ENCODE assay signal across 1 cellular context in genomic region chr16:30355954-30356308, GRCh38.
TF ChIP-seq lines count a peak whose summit lies in the region.

No MANE protein-coding gene starts in this region.

TF ChIP-seq in HEK293, 187 proteins besides CTCF, POLR2A, EP300 and RAD21 (continued from another document):
- TF ChIP-seq, protein P1, sequence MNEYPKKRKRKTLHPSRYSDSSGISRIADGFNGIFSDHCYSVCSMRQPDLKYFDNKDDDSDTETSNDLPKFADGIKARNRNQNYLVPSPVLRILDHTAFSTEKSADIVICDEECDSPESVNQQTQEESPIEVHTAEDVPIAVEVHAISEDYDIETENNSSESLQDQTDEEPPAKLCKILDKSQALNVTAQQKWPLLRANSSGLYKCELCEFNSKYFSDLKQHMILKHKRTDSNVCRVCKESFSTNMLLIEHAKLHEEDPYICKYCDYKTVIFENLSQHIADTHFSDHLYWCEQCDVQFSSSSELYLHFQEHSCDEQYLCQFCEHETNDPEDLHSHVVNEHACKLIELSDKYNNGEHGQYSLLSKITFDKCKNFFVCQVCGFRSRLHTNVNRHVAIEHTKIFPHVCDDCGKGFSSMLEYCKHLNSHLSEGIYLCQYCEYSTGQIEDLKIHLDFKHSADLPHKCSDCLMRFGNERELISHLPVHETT (tag by site-specific recombination; IDR thresholded peaks at IDR 0.05) = no peak
- no peak for TF ChIP-seq GLI2 (tag by site-specific recombination; IDR thresholded peaks at IDR 0.05; ENCODE audit: borderline replicate concordance, low read depth)
- peak; percentile 76 for TF ChIP-seq ZBTB8A (tag by site-specific recombination; IDR thresholded peaks at IDR 0.05)
- TF ChIP-seq ZNF311 (tag by site-specific recombination; IDR thresholded peaks at IDR 0.05; ENCODE audit: borderline replicate concordance) = no peak
- TF ChIP-seq ZNF391 (tag by site-specific recombination; IDR thresholded peaks at IDR 0.05; ENCODE audit: borderline replicate concordance, low read depth) = no peak
- no peak for TF ChIP-seq ZNF548 (tag by site-specific recombination; IDR thresholded peaks at IDR 0.05)
- no peak for TF ChIP-seq ZNF549 (tag by site-specific recombination; IDR thresholded peaks at IDR 0.05)
- TF ChIP-seq, protein P2, sequence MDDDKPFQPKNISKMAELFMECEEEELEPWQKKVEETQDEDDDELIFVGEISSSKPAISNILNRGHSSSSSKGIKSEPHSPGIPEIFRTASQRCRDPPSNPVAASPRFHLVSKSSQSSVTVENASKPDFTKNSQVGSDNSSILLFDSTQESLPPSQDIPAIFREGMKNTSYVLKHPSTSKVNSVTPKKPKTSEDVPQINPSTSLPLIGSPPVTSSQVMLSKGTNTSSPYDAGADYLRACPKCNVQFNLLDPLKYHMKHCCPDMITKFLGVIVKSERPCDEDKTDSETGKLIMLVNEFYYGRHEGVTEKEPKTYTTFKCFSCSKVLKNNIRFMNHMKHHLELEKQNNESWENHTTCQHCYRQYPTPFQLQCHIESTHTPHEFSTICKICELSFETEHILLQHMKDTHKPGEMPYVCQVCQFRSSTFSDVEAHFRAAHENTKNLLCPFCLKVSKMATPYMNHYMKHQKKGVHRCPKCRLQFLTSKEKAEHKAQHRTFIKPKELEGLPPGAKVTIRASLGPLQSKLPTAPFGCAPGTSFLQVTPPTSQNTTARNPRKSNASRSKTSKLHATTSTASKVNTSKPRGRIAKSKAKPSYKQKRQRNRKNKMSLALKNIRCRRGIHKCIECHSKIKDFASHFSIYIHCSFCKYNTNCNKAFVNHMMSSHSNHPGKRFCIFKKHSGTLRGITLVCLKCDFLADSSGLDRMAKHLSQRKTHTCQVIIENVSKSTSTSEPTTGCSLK (tag by site-specific recombination; IDR thresholded peaks at IDR 0.05) = no peak
- TF ChIP-seq SCRT1 (tag by site-specific recombination; IDR thresholded peaks at IDR 0.05; ENCODE audit: borderline replicate concordance) = no peak
- no peak for TF ChIP-seq GLI4 (tag by site-specific recombination; IDR thresholded peaks at IDR 0.05)
- peak; percentile 88; the same call in 1 of the 2 replicates for TF ChIP-seq ZNF202 (tag by site-specific recombination; IDR thresholded peaks at IDR 0.05; ENCODE audit: borderline replicate concordance)
- TF ChIP-seq, protein P3, sequence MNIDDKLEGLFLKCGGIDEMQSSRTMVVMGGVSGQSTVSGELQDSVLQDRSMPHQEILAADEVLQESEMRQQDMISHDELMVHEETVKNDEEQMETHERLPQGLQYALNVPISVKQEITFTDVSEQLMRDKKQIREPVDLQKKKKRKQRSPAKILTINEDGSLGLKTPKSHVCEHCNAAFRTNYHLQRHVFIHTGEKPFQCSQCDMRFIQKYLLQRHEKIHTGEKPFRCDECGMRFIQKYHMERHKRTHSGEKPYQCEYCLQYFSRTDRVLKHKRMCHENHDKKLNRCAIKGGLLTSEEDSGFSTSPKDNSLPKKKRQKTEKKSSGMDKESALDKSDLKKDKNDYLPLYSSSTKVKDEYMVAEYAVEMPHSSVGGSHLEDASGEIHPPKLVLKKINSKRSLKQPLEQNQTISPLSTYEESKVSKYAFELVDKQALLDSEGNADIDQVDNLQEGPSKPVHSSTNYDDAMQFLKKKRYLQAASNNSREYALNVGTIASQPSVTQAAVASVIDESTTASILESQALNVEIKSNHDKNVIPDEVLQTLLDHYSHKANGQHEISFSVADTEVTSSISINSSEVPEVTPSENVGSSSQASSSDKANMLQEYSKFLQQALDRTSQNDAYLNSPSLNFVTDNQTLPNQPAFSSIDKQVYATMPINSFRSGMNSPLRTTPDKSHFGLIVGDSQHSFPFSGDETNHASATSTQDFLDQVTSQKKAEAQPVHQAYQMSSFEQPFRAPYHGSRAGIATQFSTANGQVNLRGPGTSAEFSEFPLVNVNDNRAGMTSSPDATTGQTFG (tag by site-specific recombination; IDR thresholded peaks at IDR 0.05; ENCODE audit: borderline replicate concordance) = no peak
- TF ChIP-seq ZNF335 (tag by site-specific recombination; conservative IDR thresholded peaks at IDR 0.05) = peak; percentile 51
- no peak for TF ChIP-seq ZNF677 (tag by site-specific recombination; IDR thresholded peaks at IDR 0.05)
- no peak for TF ChIP-seq ZFP37 (tag by site-specific recombination; IDR thresholded peaks at IDR 0.05)
- TF ChIP-seq ZBTB44 (tag by site-specific recombination; IDR thresholded peaks at IDR 0.05) = no peak
- no peak for TF ChIP-seq ZNF214 (tag by site-specific recombination; IDR thresholded peaks at IDR 0.05; ENCODE audit: borderline replicate concordance)
- TF ChIP-seq ZNF704 (tag by site-specific recombination; IDR thresholded peaks at IDR 0.05) = no peak
- TF ChIP-seq ZNF211 (tag by site-specific recombination; IDR thresholded peaks at IDR 0.05; ENCODE audit: low read depth) = no peak
- TF ChIP-seq SETDB1 (IDR thresholded peaks at IDR 0.05; ENCODE audit: insufficient read length, low read length) = no peak
- no peak for TF ChIP-seq ZNF19 (tag by site-specific recombination; IDR thresholded peaks at IDR 0.05; ENCODE audit: low read depth)
- TF ChIP-seq KLF17 (tag by site-specific recombination; IDR thresholded peaks at IDR 0.05) = no peak
- no peak for TF ChIP-seq ZNF701 (tag by site-specific recombination; IDR thresholded peaks at IDR 0.05)
- TF ChIP-seq SP7 (tag by site-specific recombination; IDR thresholded peaks at IDR 0.05) = no peak
- no peak for TF ChIP-seq ZNF776 (tag by site-specific recombination; IDR thresholded peaks at IDR 0.05; ENCODE audit: borderline replicate concordance)
- no peak for TF ChIP-seq ZNF302 (tag by site-specific recombination; IDR thresholded peaks at IDR 0.05; ENCODE audit: low read depth)
- no peak for TF ChIP-seq ZEB2 (tag by site-specific recombination; IDR thresholded peaks at IDR 0.05)
- TF ChIP-seq HIC1 (tag by site-specific recombination; IDR thresholded peaks at IDR 0.05) = no peak; the same call in 1 of the 2 replicates
- no peak for TF ChIP-seq SP2 (tag by site-specific recombination; IDR thresholded peaks at IDR 0.05)
- TF ChIP-seq ZBTB7A (tag by site-specific recombination; IDR thresholded peaks at IDR 0.05; ENCODE audit: low read depth) = peak; percentile 48; the same call in 1 of the 2 replicates
- TF ChIP-seq ZNF48 (tag by site-specific recombination; IDR thresholded peaks at IDR 0.05) = no peak
- no peak for TF ChIP-seq ZNF248 (tag by site-specific recombination; IDR thresholded peaks at IDR 0.05)
- TF ChIP-seq, protein P4, sequence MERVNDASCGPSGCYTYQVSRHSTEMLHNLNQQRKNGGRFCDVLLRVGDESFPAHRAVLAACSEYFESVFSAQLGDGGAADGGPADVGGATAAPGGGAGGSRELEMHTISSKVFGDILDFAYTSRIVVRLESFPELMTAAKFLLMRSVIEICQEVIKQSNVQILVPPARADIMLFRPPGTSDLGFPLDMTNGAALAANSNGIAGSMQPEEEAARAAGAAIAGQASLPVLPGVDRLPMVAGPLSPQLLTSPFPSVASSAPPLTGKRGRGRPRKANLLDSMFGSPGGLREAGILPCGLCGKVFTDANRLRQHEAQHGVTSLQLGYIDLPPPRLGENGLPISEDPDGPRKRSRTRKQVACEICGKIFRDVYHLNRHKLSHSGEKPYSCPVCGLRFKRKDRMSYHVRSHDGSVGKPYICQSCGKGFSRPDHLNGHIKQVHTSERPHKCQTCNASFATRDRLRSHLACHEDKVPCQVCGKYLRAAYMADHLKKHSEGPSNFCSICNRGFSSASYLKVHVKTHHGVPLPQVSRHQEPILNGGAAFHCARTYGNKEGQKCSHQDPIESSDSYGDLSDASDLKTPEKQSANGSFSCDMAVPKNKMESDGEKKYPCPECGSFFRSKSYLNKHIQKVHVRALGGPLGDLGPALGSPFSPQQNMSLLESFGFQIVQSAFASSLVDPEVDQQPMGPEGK (tag by site-specific recombination; IDR thresholded peaks at IDR 0.05) = no peak
- 0 out of 2 replicates have a peak, but pooled peaks have one; percentile 36 for TF ChIP-seq WT1 (tag by site-specific recombination; IDR thresholded peaks at IDR 0.05)
- TF ChIP-seq YY1 (tag by site-specific recombination; IDR thresholded peaks at IDR 0.05) = no peak
- 0 out of 2 replicates have a peak, but pooled peaks have one; percentile 9 for TF ChIP-seq ZNF501 (tag by site-specific recombination; IDR thresholded peaks at IDR 0.05)
- no peak; the same call in 1 of the 2 replicates for TF ChIP-seq OSR2 (tag by site-specific recombination; IDR thresholded peaks at IDR 0.05)
- TF ChIP-seq ZNF341 (tag by site-specific recombination; IDR thresholded peaks at IDR 0.05; ENCODE audit: low read depth) = no peak
